26 cellular contexts compared by ENCODE assay signal in the genomic region with DNA sequence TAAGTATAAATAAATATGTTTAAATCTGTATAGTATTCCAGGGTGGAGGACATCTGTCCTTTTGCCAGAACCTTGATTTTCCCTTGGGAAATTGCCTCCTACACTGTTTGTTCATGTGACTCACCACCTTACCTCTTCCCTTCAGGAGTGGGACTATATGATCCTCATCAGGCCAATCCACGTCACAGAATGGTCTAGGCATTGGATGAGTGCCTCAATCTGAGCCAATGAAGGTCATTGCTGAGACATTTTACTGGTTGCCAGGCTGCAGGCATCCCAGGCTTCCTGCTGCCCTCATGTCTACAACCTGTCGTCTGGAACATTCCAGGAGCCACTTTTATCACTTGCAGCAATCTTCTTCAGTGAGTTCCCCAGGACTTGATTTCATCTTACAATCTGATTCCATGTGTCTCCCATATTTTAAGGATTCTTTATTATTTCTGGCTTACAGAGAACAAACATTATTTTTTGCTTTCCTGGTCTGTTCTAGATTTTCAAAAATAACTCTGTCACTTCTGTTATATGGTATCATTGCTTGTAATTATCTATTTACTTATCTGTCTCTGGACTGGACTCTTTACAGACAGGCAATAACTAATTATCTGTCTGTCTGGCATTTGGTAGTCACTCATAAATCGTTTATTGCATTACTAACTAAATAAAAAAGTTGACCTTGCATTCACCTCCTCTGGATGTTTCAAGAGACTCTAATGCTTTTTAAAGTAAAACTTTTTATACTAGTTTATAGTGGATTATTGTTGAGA.
DNase-seq lines count a peak whose midpoint lies in the region; TF ChIP-seq lines count a peak whose summit lies in the region.
"Had no signal": no experiment of that assay in that cellular context is flagged by ENCODE, and none has a peak within 500 bp of the region (broad histone marks: within the 10 kb centered on the region; RNA-seq: fewer than 3 reads in every experiment).

No MANE protein-coding gene starts in this region.

- H2AFZ ChIP-seq in parathyroid adenoma, result peak overlapping the region; percentile 3

- DNase-seq in DMS53 treated with DMSO at 0.1 percent for 48 hours (lab: John Stamatoyannopoulos, UW; ENCODE audit: unreplicated experiment) (peak; percentile 15), HT1080 (ENCODE audit: low read depth) (peak; percentile 43), epithelial cell of esophagus (ENCODE audit: low read depth) (peak; percentile 46), NCI-H1092 (lab: John Stamatoyannopoulos, UW) (no peak), ascending aorta (ENCODE audit: low spot score in 2 of 2) (no peak)
- DNase-seq in activated CD4-positive, alpha-beta T cell treated with anti-CD3 and anti-CD28 coated beads for 48 hours, result no peak
- DNase-seq: activated CD8-positive, alpha-beta T cell treated with anti-CD3 and anti-CD28 coated beads, Interleukin-2, amount 10 ng/mL, durations not matched to agents 7 days and 5 days; activated naive CD4-positive, alpha-beta T cell treated with anti-CD3 and anti-CD28 coated beads, Interleukin-2, amount 10 ng/mL, durations not matched to agents 7 days and 5 days; adrenal gland; AML-193; body of pancreas; CD8-positive, alpha-beta memory T cell; DMS153; dorsolateral prefrontal cortex; esophagus squamous epithelium; hippocampal formation; NCI-H1048; NCI-H1694 treated with DMSO at 0.1 percent for 48 hours; NCI-H2171; ovary; retina; T-helper 17 cell; upper lobe of right lung had no signal

- H3K4me1 ChIP-seq in parathyroid adenoma, result peaks cover 42% of the 10 kb centered on the region
- no peaks in the 10 kb centered on the region for H3K4me1 ChIP-seq in ascending aorta
- H3K4me1 ChIP-seq: HAP-1, upper lobe of right lung had no signal

- H3K4me2 ChIP-seq in parathyroid adenoma (ENCODE audit: low read length), result peak overlapping the region; percentile 15

- no peaks in the 10 kb centered on the region for H3K9me3 ChIP-seq in parathyroid adenoma (ENCODE audit: control insufficient read depth, low read length)
- no peaks in the 10 kb centered on the region for H3K9me3 ChIP-seq in ascending aorta
- H3K9me3 ChIP-seq: adrenal gland, body of pancreas, esophagus squamous epithelium, HAP-1, ovary, upper lobe of right lung had no signal

- H3K27ac ChIP-seq in parathyroid adenoma (peak overlapping the region; percentile 83), ascending aorta (no peak overlapping the region)
- H3K27ac ChIP-seq: adrenal gland, body of pancreas, dorsolateral prefrontal cortex, esophagus squamous epithelium, ovary, SK-N-MC, upper lobe of right lung had no signal

- TF ChIP-seq CTCF in epithelial cell of esophagus (IDR thresholded peaks at IDR 0.05; ENCODE audit: insufficient read depth, low read depth, low read length, missing control alignments), result no peak
- TF ChIP-seq CTCF in parathyroid adenoma (IDR thresholded peaks at IDR 0.05), result no peak
- TF ChIP-seq CTCF in ascending aorta (IDR thresholded peaks at IDR 0.05), result no peak

- no peaks in the 10 kb centered on the region for H3K79me2 ChIP-seq in parathyroid adenoma

- no peak overlapping the region for H3K9ac ChIP-seq in parathyroid adenoma

- intact Hi-C loops in ascending aorta (cut with DNase I), result no loop called here

- H3K4me3 ChIP-seq in epithelial cell of esophagus (ENCODE audit: low read length) (no peak overlapping the region), parathyroid adenoma (ENCODE audit: low read depth, low read length) (peak overlapping the region; percentile 6), ascending aorta (no peak overlapping the region)
- H3K4me3 ChIP-seq: adrenal gland, body of pancreas, dorsolateral prefrontal cortex, esophagus squamous epithelium, HAP-1, ovary, SK-N-MC, upper lobe of right lung had no signal

- no peaks in the 10 kb centered on the region for H3K27me3 ChIP-seq in parathyroid adenoma (ENCODE audit: control insufficient read depth, insufficient read depth, low read length)
- no peaks in the 10 kb centered on the region for H3K27me3 ChIP-seq in ascending aorta
- H3K27me3 ChIP-seq: adrenal gland, body of pancreas, dorsolateral prefrontal cortex, ovary, upper lobe of right lung had no signal

- H3K36me3 ChIP-seq in parathyroid adenoma (ENCODE audit: control insufficient read depth, insufficient read depth, low read length) (no peaks in the 10 kb centered on the region), ascending aorta (no peaks in the 10 kb centered on the region)
- H3K36me3 ChIP-seq: adrenal gland, esophagus squamous epithelium, HAP-1, ovary, upper lobe of right lung had no signal

Comparison
In these comparisons a context has a peak if more than half of its experiments do, and no peak if none do; other contexts are left out.
1. DNase-seq: peak in DMS53 treated with DMSO at 0.1 percent for 48 hours (single experiment), HT1080 (single experiment) and epithelial cell of esophagus (single experiment); none in activated CD4-positive, alpha-beta T cell treated with anti-CD3 and anti-CD28 coated beads for 48 hours (single experiment), NCI-H1092 (single experiment) and ascending aorta (0 of 2).